Comparison of ENCODE assay signal across 26 cellular contexts in genomic region chr6:70998148-70998547, GRCh38. TPM values are rescaled to one million over a fixed set of nuclear protein-coding genes. Genes with fewer than 3 reads are reported as not detected.
"Had no signal": no experiment of that assay in that cellular context is flagged by ENCODE, and none has a peak within 500 bp of the region (broad histone marks: within the 10 kb centered on the region; RNA-seq: fewer than 3 reads in every experiment).

No MANE protein-coding gene starts in this region.

- H3K27me3 ChIP-seq: brain microvascular endothelial cell had no signal

- H3K36me3 ChIP-seq: brain microvascular endothelial cell had no signal

- H3K4me3 Mint-ChIP-seq: activated B cell treated with CpG ODN at 0.5 μM for 24 hours; activated CD4-positive, alpha-beta memory T cell treated with anti-CD3 and anti-CD28 coated beads for 36 hours; activated CD4-positive, alpha-beta T cell treated with anti-CD3 and anti-CD28 coated beads, Interleukin-2, amount 10 ng/mL, durations not matched to agents 7 days and 5 days; activated naive CD4-positive, alpha-beta T cell treated with anti-CD3 and anti-CD28 coated beads, Interleukin-2, amount 10 ng/mL, durations not matched to agents 7 days and 5 days; activated naive CD8-positive, alpha-beta T cell treated with anti-CD3 and anti-CD28 coated beads for 36 hours; T-helper 17 cell had no signal

- H3K4me2 ChIP-seq: KMS-11, PC-9 had no signal

- H3K27ac Mint-ChIP-seq: activated B cell treated with CpG ODN at 0.5 μM for 24 hours; activated CD4-positive, alpha-beta memory T cell treated with anti-CD3 and anti-CD28 coated beads for 36 hours; activated CD4-positive, alpha-beta T cell treated with anti-CD3 and anti-CD28 coated beads, Interleukin-2, amount 10 ng/mL, durations not matched to agents 7 days and 5 days; activated naive CD4-positive, alpha-beta T cell treated with anti-CD3 and anti-CD28 coated beads, Interleukin-2, amount 10 ng/mL, durations not matched to agents 7 days and 5 days; activated naive CD8-positive, alpha-beta T cell treated with anti-CD3 and anti-CD28 coated beads for 36 hours; activated T-helper 2 cell treated with anti-CD3 and anti-CD28 coated beads, Interferon-gamma antibody, Interleukin-2, Interleukin-4, amounts not matched to agents 10 μg/mL and 5 μg/mL and 100 μg/mL, durations not matched to agents 14 hours and 24 hours and 36 hours; T-helper 17 cell had no signal

- H2AFZ ChIP-seq: PC-9 had no signal

- H3K9me3 Mint-ChIP-seq: activated CD4-positive, alpha-beta memory T cell treated with anti-CD3 and anti-CD28 coated beads for 36 hours; activated naive CD4-positive, alpha-beta T cell treated with anti-CD3 and anti-CD28 coated beads, Interleukin-2, amount 10 ng/mL, durations not matched to agents 7 days and 5 days; activated T-helper 2 cell treated with anti-CD3 and anti-CD28 coated beads, Interferon-gamma antibody, Interleukin-2, Interleukin-4, amounts not matched to agents 10 μg/mL and 5 μg/mL and 100 μg/mL, durations not matched to agents 14 hours and 24 hours and 36 hours had no signal

- H3K9ac ChIP-seq: KMS-11 had no signal

- H3K27ac ChIP-seq: brain microvascular endothelial cell, KMS-11, PC-9 had no signal

- DNase-seq: activated B cell treated with CpG ODN at 0.5 μM for 24 hours; activated CD4-positive, alpha-beta memory T cell treated with anti-CD3 and anti-CD28 coated beads for 36 hours; activated CD4-positive, alpha-beta T cell treated with anti-CD3 and anti-CD28 coated beads for 1 hour; activated CD4-positive, alpha-beta T cell treated with anti-CD3 and anti-CD28 coated beads, Interleukin-2, amount 10 ng/mL, durations not matched to agents 7 days and 5 days; activated gamma-delta T cell treated with Interleukin-2 at 50 U/mL for 16 hours; activated naive CD4-positive, alpha-beta T cell treated with anti-CD3 and anti-CD28 coated beads, Interleukin-2, amount 10 ng/mL, durations not matched to agents 7 days and 5 days; activated naive CD8-positive, alpha-beta T cell treated with anti-CD3 and anti-CD28 coated beads for 36 hours; activated T-cell treated with anti-CD3 and anti-CD28 coated beads for 4 hours; activated T-cell treated with anti-CD3 and anti-CD28 coated beads, Interleukin-2, amount 50 U/mL, for 48 hours; brain microvascular endothelial cell; NCI-H1105; NCI-H1436; NCI-H1694 treated with DMSO at 0.1 percent for 48 hours; NCI-H2081; NCI-H226; NCI-H526; PC-9; SHP77 treated with DMSO at 0.1 percent for 48 hours; T-helper 17 cell; T-helper 9 cell had no signal

- H3K36me3 Mint-ChIP-seq: activated naive CD4-positive, alpha-beta T cell treated with anti-CD3 and anti-CD28 coated beads, Interleukin-2, amount 10 ng/mL, durations not matched to agents 7 days and 5 days; activated naive CD8-positive, alpha-beta T cell treated with anti-CD3 and anti-CD28 coated beads for 36 hours had no signal

- H3K4me1 Mint-ChIP-seq: activated B cell treated with CpG ODN at 0.5 μM for 24 hours; activated CD4-positive, alpha-beta T cell treated with anti-CD3 and anti-CD28 coated beads, Interleukin-2, amount 10 ng/mL, durations not matched to agents 7 days and 5 days; activated naive CD4-positive, alpha-beta T cell treated with anti-CD3 and anti-CD28 coated beads, Interleukin-2, amount 10 ng/mL, durations not matched to agents 7 days and 5 days; activated naive CD8-positive, alpha-beta T cell treated with anti-CD3 and anti-CD28 coated beads for 36 hours; T-helper 17 cell had no signal

- ATAC-seq: T-helper 17 cell had no signal

- H3K4me3 ChIP-seq: PC-9 had no signal

RNA-seq across cellular contexts. Expression of gene B3GAT2, which starts 41.3 kb away (rescaled TPM):
- total RNA-seq: activated B cell treated with CpG ODN at 0.5 μM for 24 hours; activated CD8-positive, alpha-beta memory T cell treated with anti-CD3 and anti-CD28 coated beads for 36 hours; activated T-helper 2 cell treated with anti-CD3 and anti-CD28 coated beads, Interferon-gamma antibody, Interleukin-2, Interleukin-4, amounts not matched to agents 10 μg/mL and 5 μg/mL and 100 μg/mL, durations not matched to agents 14 hours and 24 hours and 36 hours; cardiac septum; MCF 10A; PC-9; SK-MEL-5; T-helper 17 cell had no signal
